In the genomic region with DNA sequence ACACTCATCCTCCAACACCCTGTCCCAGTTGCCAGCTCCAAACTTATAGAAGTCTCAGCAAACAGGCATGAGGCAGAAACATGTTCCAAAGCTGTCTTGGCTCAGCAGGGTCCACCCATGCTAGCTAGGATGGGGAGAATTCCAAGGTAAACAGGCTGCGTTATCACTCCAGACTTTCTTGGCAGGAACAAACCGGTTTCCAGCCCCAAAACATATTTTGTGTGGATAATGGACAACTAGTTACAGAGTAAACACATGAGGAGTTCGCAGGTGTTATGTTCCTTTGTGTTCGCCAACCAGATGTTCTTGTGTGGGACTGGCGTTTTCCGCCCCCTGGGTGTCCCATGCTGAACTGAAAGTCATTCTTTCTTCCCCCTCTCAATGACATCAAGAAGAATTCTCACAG, we compare ENCODE assay signal across 15 cellular contexts.
DNase-seq lines count a peak whose midpoint lies in the region; ATAC-seq and TF ChIP-seq lines count a peak whose summit lies in the region.
"Had no signal": no experiment of that assay in that cellular context is flagged by ENCODE, and none has a peak within 500 bp of the region (broad histone marks: within the 10 kb centered on the region; RNA-seq: fewer than 3 reads in every experiment).

No MANE protein-coding gene starts in this region.

- H3K27ac ChIP-seq in colonic mucosa (no peak overlapping the region), tibial artery (peak overlapping the region; percentile 48 to 63)
- H3K27ac ChIP-seq: hepatocyte, HL-60 had no signal

- no peak for TF ChIP-seq CTCF in colonic mucosa (IDR thresholded peaks at IDR 0.05)
- TF ChIP-seq CTCF in tibial artery (IDR thresholded peaks at IDR 0.05): peak; percentile 32 to 37
- TF ChIP-seq CTCF in BE2C (IDR thresholded peaks at IDR 0.05; ENCODE audit: low read depth, low read length): no peak

- no peak overlapping the region for H3K9ac ChIP-seq in colonic mucosa (ENCODE audit: low read depth in 2 of 2, low read length in 2 of 2)

- H3K9me3 ChIP-seq in colonic mucosa: no peaks in the 10 kb centered on the region
- no peaks in the 10 kb centered on the region for H3K9me3 ChIP-seq in tibial artery
- no peaks in the 10 kb centered on the region for H3K9me3 ChIP-seq in BE2C

- H3K4me3 ChIP-seq in colonic mucosa (no peak overlapping the region), tibial artery (peak overlapping the region in 1 of 2 donors; percentile 22), BE2C (ENCODE audit: low read depth, low read length) (no peak overlapping the region)
- H3K4me3 ChIP-seq: GM23338, hepatocyte had no signal

- no peak for ATAC-seq in GM21367 (IDR thresholded peaks at IDR 0.05; ENCODE audit: unreplicated experiment)
- ATAC-seq: GM23338; stimulated activated effector memory CD8-positive, alpha-beta T cell treated with anti-CD3 and anti-CD28 coated beads, Interleukin-12 subunit alpha, Interleukin-12 subunit beta, amount 100 ng/mL, for 72 hours had no signal

- H3K27me3 ChIP-seq in colonic mucosa (no peaks in the 10 kb centered on the region), tibial artery (no peaks in the 10 kb centered on the region), BE2C (no peaks in the 10 kb centered on the region)
- H3K27me3 ChIP-seq: hepatocyte had no signal

- peak; percentile 2 for DNase-seq in NCI-H2029 treated with DMSO at 0.1 percent for 48 hours (lab: John Stamatoyannopoulos, UW)
- no peak for DNase-seq in NCI-H2029 (lab: John Stamatoyannopoulos, UW)
- peak; percentile 37 for DNase-seq in colonic mucosa
- DNase-seq in left kidney (ENCODE audit: low read depth, low spot score): peak; percentile 30
- peak; percentile 50 to 76 for DNase-seq in tibial artery
- DNase-seq in kidney glomerular epithelial cell (lab: John Stamatoyannopoulos, UW): no peak
- no peak for DNase-seq in BE2C
- DNase-seq: activated effector memory CD4-positive, alpha-beta T cell treated with Interleukin-2 at 50 U/mL for 16 hours; kidney; NCI-H510A had no signal

- H3K4me1 ChIP-seq in colonic mucosa (no peaks in the 10 kb centered on the region), tibial artery (peaks cover 0 to 17% (median 8%) of the 10 kb centered on the region in 4 donors), BE2C (peaks cover 5% of the 10 kb centered on the region; the same call in 1 of the 2 replicates)

- intact Hi-C loops in colonic mucosa (cut with DNase I) (no loop called here), tibial artery (cut with DNase I; ENCODE audit: low total_unique reads) (loop anchor here (10.0 kb wide), 1 partner anchor 621 kb away; no protein-coding TSS in a partner anchor)

- H3K36me3 ChIP-seq in colonic mucosa (no peaks in the 10 kb centered on the region), tibial artery (no peaks in the 10 kb centered on the region), BE2C (no peaks in the 10 kb centered on the region)

Comparison
In these comparisons a context has a peak if more than half of its experiments do, and no peak if none do; other contexts are left out.
1. DNase-seq: peak in NCI-H2029 treated with DMSO at 0.1 percent for 48 hours (single experiment), colonic mucosa (single experiment), left kidney (single experiment) and tibial artery (2 of 2); none in NCI-H2029 (single experiment), kidney glomerular epithelial cell (single experiment) and BE2C (single experiment).
2. CTCF ChIP-seq: peak in tibial artery (2 of 2); none in colonic mucosa (single experiment) and BE2C (single experiment).